Comparison of ENCODE assay signal across 15 cellular contexts in genomic region chr19:22532388-22533310, GRCh38.
DNase-seq lines count a peak whose midpoint lies in the region; ATAC-seq and TF ChIP-seq lines count a peak whose summit lies in the region.
"Had no signal": no experiment of that assay in that cellular context is flagged by ENCODE, and none has a peak within 500 bp of the region (broad histone marks: within the 10 kb centered on the region; RNA-seq: fewer than 3 reads in every experiment).

No MANE protein-coding gene starts in this region.

- no peaks in the 10 kb centered on the region for H3K36me3 ChIP-seq in breast epithelium
- H3K36me3 ChIP-seq in aorta (ENCODE audit: control insufficient read depth in 1 of 2, insufficient read depth in 2 of 2, low read length in 1 of 2): no peaks in the 10 kb centered on the region
- H3K36me3 ChIP-seq: cardiac muscle cell had no signal

- peak; percentile 81 for TF ChIP-seq POLR2A in breast epithelium (IDR thresholded peaks at IDR 0.05)

- peak; percentile 96 for ATAC-seq in aorta (ENCODE audit: low FRiP score)
- ATAC-seq in GM19452 (IDR thresholded peaks at IDR 0.05; ENCODE audit: unreplicated experiment): no peak

- H3K4me1 ChIP-seq in breast epithelium (no peaks in the 10 kb centered on the region), aorta (ENCODE audit: control insufficient read depth in 1 of 2, insufficient read depth in 2 of 2, low read length in 2 of 2) (peaks cover 0 to 2% of the 10 kb centered on the region in 2 donors)

- H3K36me3 Mint-ChIP-seq in MCF 10A (ENCODE audit: insufficient read depth, unreplicated experiment): no peaks in the 10 kb centered on the region

- WGBS in aorta, 2 donors: 1% methylated on average over 37 to 43 of the region's 43 CpGs

- DNase-seq in breast epithelium (ENCODE audit: low spot score in 2 of 2) (peak; percentile 95 to 99), MCF 10A (ENCODE audit: unreplicated experiment) (no peak), inferior parietal cortex (ENCODE audit: extremely low spot score) (peak; percentile 34), posterior cingulate gyrus (peak; percentile 37 to 96 (median 72)), aorta (peak; percentile 94), D341Med (ENCODE audit: low spot score) (no peak)
- no peak for DNase-seq in activated naive CD4-positive, alpha-beta T cell (lab: John Stamatoyannopoulos, UW)
- DNase-seq: activated CD4-positive, alpha-beta T cell treated with anti-CD3 and anti-CD28 coated beads for 4 hours; DND-41; HFFc6; islet precursor cell; NCI-H1694 treated with DMSO at 0.1 percent for 48 hours had no signal

- intact Hi-C loops in breast epithelium (cut with DNase I; ENCODE audit: low total_unique reads): no loop called here
- intact Hi-C loops in MCF 10A (cut with micrococcal nuclease): no loop called here
- intact Hi-C loops in posterior cingulate gyrus (cut with DNase I): no loop called here
- intact Hi-C loops in aorta (cut with DNase I): loop anchor here in 1 of 2 donors (5.0 to 10.0 kb wide), 2 partner anchors 678 to 1025 kb away; partner anchors contain the start of gene ZNF429

- H3K9me3 ChIP-seq in breast epithelium: no peaks in the 10 kb centered on the region
- no peaks in the 10 kb centered on the region for H3K9me3 ChIP-seq in aorta (ENCODE audit: control insufficient read depth, low read length)

- H3K27me3 ChIP-seq in breast epithelium (no peaks in the 10 kb centered on the region), aorta (ENCODE audit: control insufficient read depth in 1 of 2, insufficient read depth in 2 of 2, low read length in 1 of 2) (no peaks in the 10 kb centered on the region)
- H3K27me3 ChIP-seq: cardiac muscle cell had no signal

- H3K27ac Mint-ChIP-seq in MCF 10A (ENCODE audit: low read depth, unreplicated experiment): no peak overlapping the region
- H3K27ac Mint-ChIP-seq: HFFc6, progenitor cell of endocrine pancreas had no signal

- no peaks in the 10 kb centered on the region for H3K27me3 Mint-ChIP-seq in MCF 10A (ENCODE audit: insufficient read depth, unreplicated experiment)
- H3K27me3 Mint-ChIP-seq: progenitor cell of endocrine pancreas had no signal

- POLR2A ChIA-PET in MCF 10A (lab: Yijun Ruan, JAX): no interaction called here

- CTCF ChIA-PET in MCF 10A (lab: Yijun Ruan, JAX): no interaction called here

- TF ChIP-seq CTCF in breast epithelium (IDR thresholded peaks at IDR 0.05): peak in 1 of 3 donors; percentile 49
- TF ChIP-seq CTCF in MCF 10A (IDR thresholded peaks at IDR 0.05; ENCODE audit: unreplicated experiment): no peak

- no TSS peak for BruUV-seq in MCF 10A (replicated peaks; lab: Mats Ljungman, UMichigan)

- H3K4me3 ChIP-seq in breast epithelium (peak overlapping the region; percentile 14 to 74 (median 68)), aorta (ENCODE audit: low read length in 2 of 2) (peak overlapping the region; percentile 49 to 70)
- H3K4me3 ChIP-seq: cardiac muscle cell had no signal

- H3K9me3 Mint-ChIP-seq in MCF 10A (ENCODE audit: unreplicated experiment): peaks cover 33% of the 10 kb centered on the region

- H3K27ac ChIP-seq in breast epithelium (peak overlapping the region; percentile 91 to 95), aorta (ENCODE audit: low read depth in 1 of 2, low read length in 2 of 2) (no peak overlapping the region)
- H3K27ac ChIP-seq: cardiac muscle cell had no signal

- no peak overlapping the region for H3K4me3 Mint-ChIP-seq in MCF 10A (ENCODE audit: unreplicated experiment)
- H3K4me3 Mint-ChIP-seq: HFFc6 had no signal

- no peaks in the 10 kb centered on the region for H3K4me1 Mint-ChIP-seq in MCF 10A (ENCODE audit: insufficient read depth, unreplicated experiment)

Comparison
In these comparisons a context has a peak if more than half of its experiments do, and no peak if none do; other contexts are left out.
1. DNase-seq: peak in breast epithelium (2 of 2), inferior parietal cortex (single experiment), posterior cingulate gyrus (10 of 10) and aorta (2 of 2); none in MCF 10A (single experiment), activated naive CD4-positive, alpha-beta T cell (0 of 4) and D341Med (single experiment).
2. H3K27ac ChIP-seq: peak in breast epithelium (2 of 2); none in aorta (0 of 2).